18 cellular contexts compared by ENCODE assay signal in genomic region chr7:5352440-5353010, GRCh38.
"Had no signal": no experiment of that assay in that cellular context is flagged by ENCODE, and none has a peak within 500 bp of the region (broad histone marks: within the 10 kb centered on the region; RNA-seq: fewer than 3 reads in every experiment).

No MANE protein-coding gene starts in this region.

- H3K9me3 ChIP-seq: left lung, pancreas, tibial artery had no signal

- H3K27ac Mint-ChIP-seq: activated naive CD4-positive, alpha-beta T cell treated with anti-CD3 and anti-CD28 coated beads, Interleukin-2, amount 50 U/mL, for 72 hours; memory B cell; stimulated activated effector memory CD8-positive, alpha-beta T cell treated with anti-CD3 and anti-CD28 coated beads, Interleukin-12 subunit alpha, Interleukin-12 subunit beta, amount 100 ng/mL, for 72 hours had no signal

- ATAC-seq: activated naive CD4-positive, alpha-beta T cell treated with anti-CD3 and anti-CD28 coated beads, Interleukin-2, amount 50 U/mL, for 72 hours; activated T-cell treated with anti-CD3 and anti-CD28 coated beads, Interleukin-2, amount 50 U/mL, for 4 hours; esophagus mucosa; left lung; pancreas; stimulated activated effector memory CD8-positive, alpha-beta T cell treated with anti-CD3 and anti-CD28 coated beads, Interleukin-12 subunit alpha, Interleukin-12 subunit beta, amount 100 ng/mL, for 72 hours had no signal

- H3K27me3 Mint-ChIP-seq: memory B cell had no signal

- H3K9me3 Mint-ChIP-seq: activated naive CD4-positive, alpha-beta T cell treated with anti-CD3 and anti-CD28 coated beads, Interleukin-2, amount 50 U/mL, for 72 hours; activated T-cell treated with anti-CD3 and anti-CD28 coated beads, Interleukin-2, amount 50 U/mL, for 4 hours; memory B cell; stimulated activated effector memory CD8-positive, alpha-beta T cell treated with anti-CD3 and anti-CD28 coated beads, Interleukin-12 subunit alpha, Interleukin-12 subunit beta, amount 100 ng/mL, for 72 hours had no signal

- H3K27ac ChIP-seq: brain microvascular endothelial cell, left lung, pancreas, tibial artery had no signal

- H3K4me3 ChIP-seq: left lung, pancreas, tibial artery had no signal

- DNase-seq: activated CD4-positive, alpha-beta T cell treated with anti-CD3 and anti-CD28 coated beads, Interleukin-2, amount 50 U/mL, for 48 hours; activated CD4-positive, CD25-positive, alpha-beta regulatory T cell treated with anti-CD3 and anti-CD28 coated beads, Interleukin-2, amount 50 U/mL, for 72 hours; activated effector memory CD4-positive, alpha-beta T cell treated with anti-CD3 and anti-CD28 coated beads, Interleukin-2, amount 50 U/mL, for 16 hours; activated T-cell treated with anti-CD3 and anti-CD28 coated beads, Interleukin-2, amount 50 U/mL, for 4 hours; amygdala; brain microvascular endothelial cell; dermis blood vessel endothelial cell; retina; small intestine; T-helper 2 cell; tibial artery had no signal

- FAIRE-seq: pancreas, small intestine, TTC549 had no signal

- H3K27me3 ChIP-seq: brain microvascular endothelial cell, left lung, pancreas, tibial artery had no signal

- H3K4me3 Mint-ChIP-seq: activated T-cell treated with anti-CD3 and anti-CD28 coated beads, Interleukin-2, amount 50 U/mL, for 4 hours; memory B cell; stimulated activated effector memory CD8-positive, alpha-beta T cell treated with anti-CD3 and anti-CD28 coated beads, Interleukin-12 subunit alpha, Interleukin-12 subunit beta, amount 100 ng/mL, for 72 hours had no signal
